Comparison of ENCODE assay signal across 16 cellular contexts in genomic region chr7:40219917-40220316, GRCh38.
DNase-seq lines count a peak whose midpoint lies in the region; ATAC-seq and TF ChIP-seq lines count a peak whose summit lies in the region.
"Had no signal": no experiment of that assay in that cellular context is flagged by ENCODE, and none has a peak within 500 bp of the region (broad histone marks: within the 10 kb centered on the region; RNA-seq: fewer than 3 reads in every experiment).

No MANE protein-coding gene starts in this region.

- H3K36me3 ChIP-seq in PC-3 (ENCODE audit: low read depth, low read length), result no peaks in the 10 kb centered on the region
- H3K36me3 ChIP-seq in mesenchymal stem cell (ENCODE audit: control insufficient read depth in 1 of 2, insufficient read depth in 2 of 2, low read depth in 1 of 2, low read length in 2 of 2), result peaks cover 4% of the 10 kb centered on the region in 2 experiments
- H3K36me3 ChIP-seq: prostate gland had no signal

- no peak overlapping the region for H4K91ac ChIP-seq in mesenchymal stem cell (ENCODE audit: low read length)

- no peak overlapping the region for H2BK12ac ChIP-seq in mesenchymal stem cell (ENCODE audit: low read length in 2 of 2)

- H3K27ac ChIP-seq in PC-3 (ENCODE audit: low read length) (no peak overlapping the region), mesenchymal stem cell (ENCODE audit: low read length, poor library complexity, severe bottlenecking) (peak overlapping the region; percentile 93)
- H3K27ac ChIP-seq: prostate gland had no signal

- no peak overlapping the region for H3K23ac ChIP-seq in mesenchymal stem cell (ENCODE audit: low read length in 2 of 2)

- H3K4me1 ChIP-seq in PC-3 (ENCODE audit: insufficient read depth, low read length) (peaks cover 21% of the 10 kb centered on the region; the same call in 1 of the 2 replicates), mesenchymal stem cell (ENCODE audit: control insufficient read depth, insufficient read depth, low read depth, low read length) (peaks cover 5% of the 10 kb centered on the region)
- H3K4me1 ChIP-seq: prostate gland had no signal

- no peak overlapping the region for H2BK120ac ChIP-seq in mesenchymal stem cell (ENCODE audit: low read depth, low read length)

- H2AK5ac ChIP-seq in mesenchymal stem cell (ENCODE audit: low read length, severe bottlenecking), result no peak overlapping the region

- POLR2A ChIA-PET in PC-3 (lab: Charles Lee; ENCODE audit: unreplicated experiment), result interaction anchor here (0.6 kb wide), 1 partner anchor 40 kb away, joined by 10 read pairs; no protein-coding TSS in a partner anchor

- no peak overlapping the region for H3K4me2 ChIP-seq in PC-3 (ENCODE audit: low read length)
- no peak overlapping the region for H3K4me2 ChIP-seq in mesenchymal stem cell (ENCODE audit: low read length, poor library complexity, severe bottlenecking)

- no peaks in the 10 kb centered on the region for H4K20me1 ChIP-seq in PC-3 (ENCODE audit: low read length)

- H3F3A ChIP-seq in PC-3 (ENCODE audit: low read length, unreplicated experiment), result peaks cover 5% of the 10 kb centered on the region

- H2AFZ ChIP-seq in PC-3 (ENCODE audit: low read length), result no peak overlapping the region
- H2AFZ ChIP-seq in mesenchymal stem cell (ENCODE audit: low read depth, low read length), result no peak overlapping the region

- no peaks in the 10 kb centered on the region for H3K79me2 ChIP-seq in PC-3 (ENCODE audit: low read length)

- TF ChIP-seq CTCF in PC-3 (conservative IDR thresholded peaks at IDR 0.05; ENCODE audit: low read depth, low read length), result no peak

- no peak overlapping the region for H3K18ac ChIP-seq in mesenchymal stem cell (ENCODE audit: low read depth in 1 of 2, low read length in 2 of 2)

- H3K9me3 ChIP-seq in PC-3 (ENCODE audit: low read length) (no peaks in the 10 kb centered on the region), mesenchymal stem cell (ENCODE audit: control insufficient read depth, low read length) (no peaks in the 10 kb centered on the region)
- H3K9me3 ChIP-seq: prostate gland had no signal

- no peak overlapping the region for H3K14ac ChIP-seq in mesenchymal stem cell (ENCODE audit: low read length in 2 of 2)

- CTCF ChIA-PET in PC-3 (lab: Charles Lee), result no interaction called here

- H3K4me3 ChIP-seq in PC-3 (ENCODE audit: low read length), result no peak overlapping the region
- H3K4me3 ChIP-seq in mesenchymal stem cell (ENCODE audit: insufficient read depth in 1 of 2, low read depth in 1 of 2, low read length in 2 of 2), result no peak overlapping the region
- H3K4me3 ChIP-seq: prostate gland had no signal

- H3K4ac ChIP-seq in mesenchymal stem cell (ENCODE audit: low read depth in 1 of 2, low read length in 2 of 2), result no peak overlapping the region

- H3K27me3 ChIP-seq in PC-3 (ENCODE audit: low read length), result no peaks in the 10 kb centered on the region
- no peaks in the 10 kb centered on the region for H3K27me3 ChIP-seq in mesenchymal stem cell (ENCODE audit: control insufficient read depth in 1 of 2, insufficient read depth in 1 of 2, low read length in 2 of 2)

- no peak for ATAC-seq in PC-3
- ATAC-seq: T-cell had no signal

- no peaks in the 10 kb centered on the region for H3K9me2 ChIP-seq in PC-3 (replicated peaks; ENCODE audit: low read length)

- H2BK15ac ChIP-seq in mesenchymal stem cell (ENCODE audit: low read depth, poor library complexity, severe bottlenecking), result no peak overlapping the region

- 20% methylated on average over 2 of the region's 2 CpGs for WGBS in mesenchymal stem cell

- H3K9ac ChIP-seq in PC-3 (ENCODE audit: low read length), result no peak overlapping the region
- H3K9ac ChIP-seq in mesenchymal stem cell (ENCODE audit: low read length), result peak overlapping the region; percentile 28

- no TSS peak for BruUV-seq in PC-3 (replicated peaks; lab: Mats Ljungman, UMichigan)

- H4K8ac ChIP-seq in mesenchymal stem cell (ENCODE audit: low read length), result no peak overlapping the region

- peak; percentile 17 for DNase-seq in AG08396 (ENCODE audit: low spot score)
- DNase-seq in PC-3, result peak; percentile 36
- peak; percentile 85 for DNase-seq in dedifferentiated amniotic fluid mesenchymal stem cell (ENCODE audit: extremely low spot score)
- DNase-seq in mesenchymal stem cell, result peak; percentile 84
- no peak for DNase-seq in LoVo (ENCODE audit: low spot score)
- DNase-seq in SIG-M5 treated with dmso at 0.1 percent for 504 hours (lab: John Stamatoyannopoulos, UW; ENCODE audit: unreplicated experiment), result no peak
- DNase-seq in NCI-H446 treated with DMSO at 0.1 percent for 48 hours (lab: John Stamatoyannopoulos, UW), result no peak
- DNase-seq in NCI-H1694 treated with DMSO at 0.1 percent for 48 hours (lab: John Stamatoyannopoulos, UW), result no peak
- DNase-seq: activated CD4-positive, CD25-positive, alpha-beta regulatory T cell; activated CD8-positive, alpha-beta memory T cell treated with anti-CD3 and anti-CD28 coated beads, Interleukin-2, amount 50 U/mL, for 48 hours; DMS153; glutamatergic neuron; NCI-H1105; OCI-M1; T-cell had no signal

- H3K79me1 ChIP-seq in mesenchymal stem cell (replicated peaks; ENCODE audit: low read length, poor library complexity, severe bottlenecking), result no peaks in the 10 kb centered on the region

- peak overlapping the region; percentile 82 for H2BK5ac ChIP-seq in mesenchymal stem cell (ENCODE audit: low read depth, low read length, poor library complexity, severe bottlenecking)

- intact Hi-C loops in PC-3 (cut with micrococcal nuclease), result no loop called here

Comparison
In these comparisons a context has a peak if more than half of its experiments do, and no peak if none do; other contexts are left out.
1. DNase-seq: peak in AG08396 (single experiment), PC-3 (single experiment), dedifferentiated amniotic fluid mesenchymal stem cell (single experiment) and mesenchymal stem cell (single experiment); none in LoVo (single experiment), SIG-M5 treated with dmso at 0.1 percent for 504 hours (single experiment), NCI-H446 treated with DMSO at 0.1 percent for 48 hours (single experiment) and NCI-H1694 treated with DMSO at 0.1 percent for 48 hours (single experiment).